In the genomic region with DNA sequence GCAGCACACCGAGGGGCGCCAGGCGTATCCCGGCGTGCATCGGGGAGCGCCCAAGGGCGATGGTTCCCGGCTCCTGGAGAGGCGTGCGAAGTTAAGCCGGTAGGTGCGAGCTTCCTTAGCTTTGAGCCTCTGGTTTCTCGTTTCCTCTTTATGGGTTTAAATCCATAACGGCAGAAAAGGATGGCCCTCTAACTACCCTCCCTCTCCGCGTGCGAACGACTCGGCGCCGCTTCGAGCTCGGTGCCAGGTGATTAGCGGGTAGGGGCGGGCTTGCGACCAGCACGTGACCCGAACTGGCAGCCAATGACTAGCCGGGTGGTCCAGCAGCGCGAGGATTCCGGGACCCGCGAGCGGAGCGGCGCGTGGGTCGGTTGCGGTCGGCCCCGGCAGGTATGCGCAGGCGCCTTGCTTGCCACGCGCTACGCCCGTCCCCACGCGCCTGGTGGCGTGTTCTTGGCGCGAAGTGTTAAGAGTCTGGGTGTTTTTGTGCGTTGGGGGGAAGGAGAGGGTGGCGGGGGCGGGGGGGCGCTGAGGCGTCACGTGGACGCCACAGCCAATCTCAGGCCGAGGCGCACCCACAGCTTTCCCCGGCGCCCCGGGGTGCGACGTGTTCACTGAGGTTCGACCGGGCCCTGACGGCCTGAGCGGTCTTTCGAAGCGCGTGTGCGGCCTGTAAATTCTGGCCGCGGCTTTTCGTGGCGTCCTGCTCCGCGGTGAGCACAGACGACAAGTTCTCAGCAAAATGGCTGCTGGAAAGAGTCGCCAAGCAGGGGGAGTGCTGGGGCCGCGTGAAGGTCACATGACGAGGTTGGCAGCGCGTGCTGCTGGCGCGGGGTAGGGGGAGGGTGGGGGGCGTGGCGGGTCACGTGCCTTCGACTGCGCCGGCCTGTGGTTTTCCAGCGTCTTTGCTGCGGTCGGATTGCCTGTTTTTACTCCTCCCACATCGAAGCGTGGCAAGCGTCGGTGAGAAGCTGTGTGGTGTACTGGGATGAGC, we compare ENCODE assay signal across 8 cellular contexts. TPM values are rescaled to one million over a fixed set of nuclear protein-coding genes. Genes with fewer than 3 reads are reported as not detected.
A peak's percentile ranks its signal among the peaks of the same experiment; 100 is the strongest.
DNase-seq lines count a peak whose midpoint lies in the region; ATAC-seq and TF ChIP-seq lines count a peak whose summit lies in the region.

No MANE protein-coding gene starts in this region.

- no peak for TF ChIP-seq CTCF in foreskin fibroblast (IDR thresholded peaks at IDR 0.05; ENCODE audit: low read depth, low read length)
- TF ChIP-seq CTCF in neural cell (IDR thresholded peaks at IDR 0.05; ENCODE audit: poor library complexity, severe bottlenecking), result no peak

- no peaks in the 10 kb centered on the region for H3F3A ChIP-seq in neural cell (ENCODE audit: insufficient read depth, low read length, poor library complexity, severe bottlenecking)

- no peaks in the 10 kb centered on the region for H3K9me3 ChIP-seq in SJCRH30 (replicated peaks)
- H3K9me3 ChIP-seq in neural cell (ENCODE audit: low read length), result peaks cover 4% of the 10 kb centered on the region

- no peaks in the 10 kb centered on the region for H3K36me3 ChIP-seq in SJCRH30
- no peaks in the 10 kb centered on the region for H3K36me3 ChIP-seq in neural cell (ENCODE audit: insufficient read depth, low read length)

- no peaks in the 10 kb centered on the region for H3K79me2 ChIP-seq in neural cell (replicated peaks; ENCODE audit: insufficient read depth, low read length)

- H3K9ac ChIP-seq in neural cell (ENCODE audit: low read length), result peak overlapping the region; percentile 61

- ATAC-seq in GM21723 (IDR thresholded peaks at IDR 0.05; ENCODE audit: unreplicated experiment), result no peak

- H3K4me3 ChIP-seq in SJCRH30, result peak overlapping the region; percentile 69
- peak overlapping the region; percentile 56 to 61 for H3K4me3 ChIP-seq in foreskin fibroblast (ENCODE audit: low read depth in 1 of 2, low read length in 2 of 2)
- peak overlapping the region; percentile 76 for H3K4me3 ChIP-seq in neural cell (ENCODE audit: low read length)

- H3K27ac ChIP-seq in SJCRH30, result peak overlapping the region; percentile 95
- H3K27ac ChIP-seq in neural cell (ENCODE audit: low read length), result peak overlapping the region; percentile 59

- TF ChIP-seq RAD21 in neural cell (conservative IDR thresholded peaks at IDR 0.05), result peak; percentile 24

- H3K4me2 ChIP-seq in neural cell (ENCODE audit: low read length), result peak overlapping the region; percentile 49

- no peaks in the 10 kb centered on the region for H3K27me3 ChIP-seq in SJCRH30
- H3K27me3 ChIP-seq in neural cell (ENCODE audit: insufficient read depth, low read depth, low read length), result no peaks in the 10 kb centered on the region

- H4K20me1 ChIP-seq in neural cell (ENCODE audit: insufficient read depth), result no peaks in the 10 kb centered on the region

- H2AFZ ChIP-seq in neural cell (ENCODE audit: low read depth, low read length), result peak overlapping the region; percentile 62

- H3K9me2 ChIP-seq in neural cell (ENCODE audit: insufficient read depth, low read length), result no peaks in the 10 kb centered on the region

- 0 out of 2 replicates have a peak, but pooled peaks cover 3% of the 10 kb centered on the region for H3K4me1 ChIP-seq in SJCRH30

- DNase-seq in GF-D8 (lab: John Stamatoyannopoulos, UW), result peak; percentile 72
- peak; percentile 72 for DNase-seq in LHCN-M2 (ENCODE audit: low read depth)
- DNase-seq in SJCRH30, result peak; percentile 92
- DNase-seq in activated naive CD4-positive, alpha-beta T cell (lab: John Stamatoyannopoulos, UW), result peak; percentile 26 to 71 (median 60)
- DNase-seq in foreskin fibroblast, result peak; percentile 79 to 89
- peak; percentile 57 to 78 (median 73) for DNase-seq in stimulated activated naive CD4-positive, alpha-beta T cell (lab: John Stamatoyannopoulos, UW)

- TF ChIP-seq EP300 in neural cell (conservative IDR thresholded peaks at IDR 0.05; ENCODE audit: poor library complexity, severe bottlenecking), result peak; percentile 24

TF ChIP-seq in neural cell, 6 proteins besides CTCF, POLR2A, EP300 and RAD21:
- TF ChIP-seq MXI1 (conservative IDR thresholded peaks at IDR 0.05; ENCODE audit: poor library complexity, severe bottlenecking) (peak; percentile 87), POLR2AphosphoS5 (IDR thresholded peaks at IDR 0.05) (peak; percentile 56), SMC3 (conservative IDR thresholded peaks at IDR 0.05; ENCODE audit: poor library complexity) (no peak), TAF1 (IDR thresholded peaks at IDR 0.05; ENCODE audit: low read depth) (no peak), EZH2 (IDR thresholded peaks at IDR 0.05; ENCODE audit: borderline replicate concordance, insufficient read depth, low read length, poor library complexity, severe bottlenecking) (no peak)
- TF ChIP-seq, protein P1, sequence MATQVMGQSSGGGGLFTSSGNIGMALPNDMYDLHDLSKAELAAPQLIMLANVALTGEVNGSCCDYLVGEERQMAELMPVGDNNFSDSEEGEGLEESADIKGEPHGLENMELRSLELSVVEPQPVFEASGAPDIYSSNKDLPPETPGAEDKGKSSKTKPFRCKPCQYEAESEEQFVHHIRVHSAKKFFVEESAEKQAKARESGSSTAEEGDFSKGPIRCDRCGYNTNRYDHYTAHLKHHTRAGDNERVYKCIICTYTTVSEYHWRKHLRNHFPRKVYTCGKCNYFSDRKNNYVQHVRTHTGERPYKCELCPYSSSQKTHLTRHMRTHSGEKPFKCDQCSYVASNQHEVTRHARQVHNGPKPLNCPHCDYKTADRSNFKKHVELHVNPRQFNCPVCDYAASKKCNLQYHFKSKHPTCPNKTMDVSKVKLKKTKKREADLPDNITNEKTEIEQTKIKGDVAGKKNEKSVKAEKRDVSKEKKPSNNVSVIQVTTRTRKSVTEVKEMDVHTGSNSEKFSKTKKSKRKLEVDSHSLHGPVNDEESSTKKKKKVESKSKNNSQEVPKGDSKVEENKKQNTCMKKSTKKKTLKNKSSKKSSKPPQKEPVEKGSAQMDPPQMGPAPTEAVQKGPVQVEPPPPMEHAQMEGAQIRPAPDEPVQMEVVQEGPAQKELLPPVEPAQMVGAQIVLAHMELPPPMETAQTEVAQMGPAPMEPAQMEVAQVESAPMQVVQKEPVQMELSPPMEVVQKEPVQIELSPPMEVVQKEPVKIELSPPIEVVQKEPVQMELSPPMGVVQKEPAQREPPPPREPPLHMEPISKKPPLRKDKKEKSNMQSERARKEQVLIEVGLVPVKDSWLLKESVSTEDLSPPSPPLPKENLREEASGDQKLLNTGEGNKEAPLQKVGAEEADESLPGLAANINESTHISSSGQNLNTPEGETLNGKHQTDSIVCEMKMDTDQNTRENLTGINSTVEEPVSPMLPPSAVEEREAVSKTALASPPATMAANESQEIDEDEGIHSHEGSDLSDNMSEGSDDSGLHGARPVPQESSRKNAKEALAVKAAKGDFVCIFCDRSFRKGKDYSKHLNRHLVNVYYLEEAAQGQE (IDR thresholded peaks at IDR 0.05; ENCODE audit: borderline replicate concordance), result peak; percentile 40

RNA-seq across cellular contexts. Expression of a gene that starts 38.7 kb away (rescaled TPM):
- total RNA-seq in LHCN-M2 (2014; rRNA removed), result 18.4 and 40.7 TPM in 2 replicates
- 2.5 TPM for polyA plus RNA-seq in LHCN-M2 (2012)
- 75.6 and 83.6 TPM in 2 replicates for total RNA-seq in SJCRH30 (2014; rRNA removed; shearing (Covaris generic))
- 10.6 and 13.2 TPM in 2 replicates for polyA plus RNA-seq in neural cell
- 108 and 148 TPM in 2 replicates for polyA minus RNA-seq in neural cell
